11 cellular contexts compared by ENCODE assay signal in the genomic region with DNA sequence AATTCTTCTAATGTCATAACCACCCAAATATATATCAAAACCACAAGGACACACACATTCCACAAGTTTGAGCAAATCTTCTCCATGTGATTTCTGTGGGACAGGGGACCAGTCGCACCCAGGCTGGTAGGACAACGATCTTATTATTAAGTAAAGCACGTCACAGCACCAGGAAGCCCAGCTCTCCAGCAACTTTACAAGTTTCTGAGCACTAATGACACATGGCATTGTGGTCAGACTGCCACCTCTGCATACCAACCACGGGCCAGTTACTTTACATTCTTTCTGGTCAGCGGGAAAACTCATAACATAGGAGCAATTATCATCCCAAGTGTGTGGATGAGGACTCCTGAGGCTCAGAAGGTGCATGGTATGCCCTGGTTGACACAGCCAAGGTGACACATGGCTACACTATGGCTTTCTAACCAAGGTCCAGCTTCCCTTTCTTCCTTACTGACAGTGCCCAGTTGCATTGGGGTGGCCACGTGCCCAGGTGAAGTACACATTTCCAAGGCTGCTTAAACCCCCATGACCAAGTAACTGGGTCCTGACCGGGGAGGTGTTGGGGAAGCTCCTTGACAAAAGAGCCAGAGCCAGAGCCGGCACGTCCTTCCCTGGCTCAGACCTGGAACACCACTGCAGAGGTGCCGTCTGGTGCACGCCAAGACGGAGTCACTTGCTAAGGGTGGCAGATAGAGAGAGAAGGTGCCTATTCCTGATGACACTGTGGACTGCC. TPM values are rescaled to one million over a fixed set of nuclear protein-coding genes. Genes with fewer than 3 reads are reported as not detected.
A peak's percentile ranks its signal among the peaks of the same experiment; 100 is the strongest.
DNase-seq lines count a peak whose midpoint lies in the region; ATAC-seq and TF ChIP-seq lines count a peak whose summit lies in the region.
"Had no signal": no experiment of that assay in that cellular context is flagged by ENCODE, and none has a peak within 500 bp of the region (broad histone marks: within the 10 kb centered on the region; RNA-seq: fewer than 3 reads in every experiment).

No MANE protein-coding gene starts in this region.

- in situ Hi-C loops in G401 (cut with HindIII; ENCODE audit: low sequenced_read_pairs) = no loop called here
- in situ Hi-C loops in gastrocnemius medialis (cut with MboI; ENCODE audit: low sequenced_read_pairs in 4 of 4) = no loop called here

- DNase-seq in G401 (ENCODE audit: low spot score) = peak; percentile 29
- peak; percentile 40 for DNase-seq in left ventricle myocardium superior
- DNase-seq in gastrocnemius medialis = peak; percentile 47 to 68
- DNase-seq: activated CD8-positive, alpha-beta T cell treated with anti-CD3 and anti-CD28 coated beads for 36 hours; DND-41; naive thymus-derived CD8-positive, alpha-beta T cell had no signal

- H3K9me3 Mint-ChIP-seq in activated T-helper 17 cell treated with anti-CD3 and anti-CD28 coated beads, Interleukin-2, amount 50 U/mL, for 72 hours = no peaks in the 10 kb centered on the region
- H3K9me3 Mint-ChIP-seq: activated CD8-positive, alpha-beta T cell treated with anti-CD3 and anti-CD28 coated beads for 36 hours had no signal

- TF ChIP-seq POLR2A in gastrocnemius medialis (IDR thresholded peaks at IDR 0.05) = peak in 1 of 2 donors; percentile 32

- H3K36me3 ChIP-seq in gastrocnemius medialis = no peaks in the 10 kb centered on the region

- no peaks in the 10 kb centered on the region for H3K9me3 ChIP-seq in gastrocnemius medialis

- no peak overlapping the region for H3K4me3 Mint-ChIP-seq in activated T-helper 17 cell treated with anti-CD3 and anti-CD28 coated beads, Interleukin-2, amount 50 U/mL, for 72 hours
- H3K4me3 Mint-ChIP-seq: activated CD8-positive, alpha-beta T cell treated with anti-CD3 and anti-CD28 coated beads for 36 hours; naive thymus-derived CD8-positive, alpha-beta T cell had no signal

- ATAC-seq in activated T-helper 17 cell treated with anti-CD3 and anti-CD28 coated beads, Interleukin-2, amount 50 U/mL, for 72 hours (replicated peaks) = peak; percentile 12
- ATAC-seq in left ventricle myocardium superior = peak; percentile 41
- ATAC-seq in gastrocnemius medialis = peak; percentile 64 to 72
- ATAC-seq in HG02970 (IDR thresholded peaks at IDR 0.05; ENCODE audit: low FRiP score, unreplicated experiment) = no peak
- ATAC-seq in HG03520 (IDR thresholded peaks at IDR 0.05; ENCODE audit: unreplicated experiment) = no peak
- no peak for ATAC-seq in HG03457 (IDR thresholded peaks at IDR 0.05; ENCODE audit: unreplicated experiment)
- no peak for ATAC-seq in GM21619 (IDR thresholded peaks at IDR 0.05; ENCODE audit: unreplicated experiment)
- ATAC-seq: activated CD8-positive, alpha-beta T cell treated with anti-CD3 and anti-CD28 coated beads for 36 hours had no signal

- H3K4me1 ChIP-seq in gastrocnemius medialis = peaks cover 54 to 72% of the 10 kb centered on the region in 2 donors

- peak overlapping the region; percentile 83 to 89 (median 86) for H3K27ac ChIP-seq in gastrocnemius medialis

- H3K27me3 Mint-ChIP-seq in activated T-helper 17 cell treated with anti-CD3 and anti-CD28 coated beads, Interleukin-2, amount 50 U/mL, for 72 hours = no peaks in the 10 kb centered on the region
- H3K27me3 Mint-ChIP-seq: activated CD8-positive, alpha-beta T cell treated with anti-CD3 and anti-CD28 coated beads for 36 hours; naive thymus-derived CD8-positive, alpha-beta T cell had no signal

- peaks cover 26% of the 10 kb centered on the region for H3K4me1 Mint-ChIP-seq in activated T-helper 17 cell treated with anti-CD3 and anti-CD28 coated beads, Interleukin-2, amount 50 U/mL, for 72 hours

- no peak for TF ChIP-seq CTCF in gastrocnemius medialis (IDR thresholded peaks at IDR 0.05 in 4 of 5, conservative IDR thresholded peaks at IDR 0.05 in 1 of 5)

- H3K27me3 ChIP-seq in gastrocnemius medialis = no peaks in the 10 kb centered on the region

- intact Hi-C loops in left ventricle myocardium superior (cut with micrococcal nuclease) = no loop called here
- intact Hi-C loops in gastrocnemius medialis (cut with DNase I; ENCODE audit: low total_unique reads) = loop anchor here (1.0 kb wide), 1 partner anchor 27 kb away; a partner anchor contains a TSS

- no peak overlapping the region for H3K27ac Mint-ChIP-seq in activated T-helper 17 cell treated with anti-CD3 and anti-CD28 coated beads, Interleukin-2, amount 50 U/mL, for 72 hours
- H3K27ac Mint-ChIP-seq: activated CD8-positive, alpha-beta T cell treated with anti-CD3 and anti-CD28 coated beads for 36 hours had no signal

- no peak overlapping the region for H3K4me3 ChIP-seq in gastrocnemius medialis

- H3K36me3 Mint-ChIP-seq in activated T-helper 17 cell treated with anti-CD3 and anti-CD28 coated beads, Interleukin-2, amount 50 U/mL, for 72 hours (ENCODE audit: low read depth) = no peaks in the 10 kb centered on the region

RNA-seq across cellular contexts. Expression of a gene that starts 27.4 kb away (rescaled TPM):
- total RNA-seq in G401 (2014; rRNA removed; shearing (Covaris generic)) = 17.8 and 27.3 TPM in 2 replicates
- 1 to 10 TPM; 4.9 to 9.2 TPM for total RNA-seq in activated T-helper 17 cell treated with anti-CD3 and anti-CD28 coated beads, Interleukin-2, amount 50 U/mL, for 72 hours
- total RNA-seq in left ventricle myocardium superior (25.1 TPM), gastrocnemius medialis (10 to 100 TPM; 11.5 to 34.1 (median 18.8) TPM)

Comparison
In these comparisons a context has a peak if more than half of its experiments do, and no peak if none do; other contexts are left out.
1. ATAC-seq: peak in activated T-helper 17 cell treated with anti-CD3 and anti-CD28 coated beads, Interleukin-2, amount 50 U/mL, for 72 hours (single experiment), left ventricle myocardium superior (single experiment) and gastrocnemius medialis (2 of 2); none in HG02970 (single experiment), HG03520 (single experiment), HG03457 (single experiment) and GM21619 (single experiment).
2. Peak in every context shown above with its lines, with median percentiles within 50 percentile points of each other: DNase-seq.